Comparison of ENCODE assay signal across 1 cellular context in genomic region chr19:10107817-10108367, GRCh38.
TF ChIP-seq lines count a peak whose summit lies in the region.

No MANE protein-coding gene starts in this region.

TF ChIP-seq in HepG2, 621 proteins besides CTCF, POLR2A, EP300 and RAD21:
- no peak for TF ChIP-seq GPBP1L1 (CRISPR knock-in tag; IDR thresholded peaks at IDR 0.05)
- 0 out of 2 replicates have a peak, but pooled peaks have one; percentile 14 for TF ChIP-seq ZFP91 (CRISPR knock-in tag; IDR thresholded peaks at IDR 0.05; ENCODE audit: borderline replicate concordance)
- 0 out of 2 replicates have a peak, but pooled peaks have one; percentile 27 for TF ChIP-seq EEA1 (CRISPR knock-in tag; IDR thresholded peaks at IDR 0.05; ENCODE audit: borderline replicate concordance)
- TF ChIP-seq RFX3 (CRISPR knock-in tag; IDR thresholded peaks at IDR 0.05): no peak
- TF ChIP-seq ZSCAN25 (CRISPR knock-in tag; IDR thresholded peaks at IDR 0.05): no peak
- TF ChIP-seq ZBTB10 (CRISPR knock-in tag; IDR thresholded peaks at IDR 0.05; ENCODE audit: borderline replicate concordance): no peak
- TF ChIP-seq HDAC1 (CRISPR knock-in tag; IDR thresholded peaks at IDR 0.05): no peak
- no peak for TF ChIP-seq GPN1 (CRISPR knock-in tag; IDR thresholded peaks at IDR 0.05; ENCODE audit: borderline replicate concordance)
- no peak for TF ChIP-seq ZNF558 (CRISPR knock-in tag; IDR thresholded peaks at IDR 0.05; ENCODE audit: borderline replicate concordance)
- 0 out of 2 replicates have a peak, but pooled peaks have one; percentile 20 for TF ChIP-seq ZNF687 (CRISPR knock-in tag; IDR thresholded peaks at IDR 0.05)
- peak; percentile 31 for TF ChIP-seq AGO2 (optimal IDR thresholded peaks at IDR 0.05; ENCODE audit: low read depth, low read length)
- TF ChIP-seq ZFP41 (CRISPR knock-in tag; IDR thresholded peaks at IDR 0.05; ENCODE audit: borderline replicate concordance): no peak
- no peak for TF ChIP-seq GRHL1 (CRISPR knock-in tag; conservative IDR thresholded peaks at IDR 0.05)
- TF ChIP-seq NFE2 (CRISPR knock-in tag; IDR thresholded peaks at IDR 0.05): no peak
- TF ChIP-seq PATZ1 (CRISPR knock-in tag; IDR thresholded peaks at IDR 0.05): no peak
